In genomic region chr12:12356886-12357696, GRCh38 we compare ENCODE assay signal across 8 cellular contexts. TPM values are rescaled to one million over a fixed set of nuclear protein-coding genes. Genes with fewer than 3 reads are reported as not detected.
DNase-seq lines count a peak whose midpoint lies in the region; ATAC-seq, FAIRE-seq and TF ChIP-seq lines count a peak whose summit lies in the region.

TSS of gene BORCS5 (plus strand) at chr12:12357078. CDS start at chr12:12357452, 374 bp downstream.

- H3K9me2 ChIP-seq in Karpas-422 (replicated peaks; ENCODE audit: insufficient read depth, low read length), result no peaks in the 10 kb centered on the region

- H3K9me3 ChIP-seq in Karpas-422 (ENCODE audit: low read length), result no peaks in the 10 kb centered on the region
- no peaks in the 10 kb centered on the region for H3K9me3 ChIP-seq in esophagus muscularis mucosa

- no peak for TF ChIP-seq EP300 in esophagus muscularis mucosa (IDR thresholded peaks at IDR 0.05)

- H3K4me1 ChIP-seq in Karpas-422 (ENCODE audit: low read length) (peaks cover 20% of the 10 kb centered on the region), esophagus muscularis mucosa (peaks cover 13 to 24% (median 21%) of the 10 kb centered on the region in 4 donors)

- peak within 1 kb of the TSS; percentile 92 for H3K9ac ChIP-seq in Karpas-422 (ENCODE audit: low read length)

- peak; percentile 75 for FAIRE-seq in RCC 7860 (lab: Jason Lieb, UNC)

- intact Hi-C loops in esophagus muscularis mucosa (cut with DNase I), result loop anchor here (10.0 kb wide), 1 partner anchor 358 kb away; the partner anchor contains the start of gene CDKN1B

- H3K27me3 ChIP-seq in Karpas-422 (ENCODE audit: low read length) (no peaks in the 10 kb centered on the region), esophagus muscularis mucosa (no peaks in the 10 kb centered on the region)

- peaks cover 13% of the 10 kb centered on the region; the same call in 1 of the 2 replicates for H3K79me2 ChIP-seq in Karpas-422 (ENCODE audit: low read length)

- H3K4me3 ChIP-seq in Karpas-422 (ENCODE audit: low read length) (peak within 1 kb of the TSS; percentile 88), esophagus muscularis mucosa (peak within 1 kb of the TSS; percentile 75 to 96 (median 80))

- no peak for TF ChIP-seq CTCF in esophagus muscularis mucosa (IDR thresholded peaks at IDR 0.05)

- no peaks in the 10 kb centered on the region; the same call in 1 of the 2 replicates for H4K20me1 ChIP-seq in Karpas-422 (ENCODE audit: insufficient read depth, low read depth, low read length)

- H3K36me3 ChIP-seq in Karpas-422 (ENCODE audit: insufficient read depth, low read length) (no peaks in the 10 kb centered on the region), esophagus muscularis mucosa (peaks cover 0 to 6% (median 0%) of the 10 kb centered on the region in 4 donors)

- DNase-seq in Daoy (ENCODE audit: low read depth) (peak; percentile 90), Karpas-422 (peak; percentile 99), RCC 7860 (ENCODE audit: low spot score) (peak; percentile 83), activated T-helper 1 cell treated with Interleukin-2 at 50 U/mL for 16 hours (ENCODE audit: low read depth) (peak; percentile 98), esophagus muscularis mucosa (ENCODE audit: extremely low spot score) (peak; percentile 99), myocyte (ENCODE audit: low read depth) (peak; percentile 98)
- peak; percentile 97 for DNase-seq in stimulated activated CD8-positive, alpha-beta memory T cell treated with anti-CD3 and anti-CD28 coated beads, Interleukin-7, amount 100 ng/mL, for 48 hours (ENCODE audit: extremely low read depth in 1 of 2, low read depth in 1 of 2)

- ATAC-seq in GM21825 (IDR thresholded peaks at IDR 0.05; ENCODE audit: unreplicated experiment), result peak; percentile 92

- peak within 1 kb of the TSS; percentile 86 for H3K4me2 ChIP-seq in Karpas-422 (ENCODE audit: low read depth, low read length, poor library complexity, severe bottlenecking)

- WGBS in esophagus muscularis mucosa, result 0% methylated on average over 33 of the region's 70 CpGs

- peak within 1 kb of the TSS; percentile 82 for H3K27ac ChIP-seq in Karpas-422 (ENCODE audit: low read length)
- peak within 1 kb of the TSS; percentile 94 to 98 (median 98) for H3K27ac ChIP-seq in esophagus muscularis mucosa (replicated peaks in 1 of 4)

- TF ChIP-seq POLR2A in esophagus muscularis mucosa (IDR thresholded peaks at IDR 0.05; ENCODE audit: low read depth), result peak; percentile 95

- peak within 1 kb of the TSS; percentile 90 for H2AFZ ChIP-seq in Karpas-422 (ENCODE audit: low read length)

RNA-seq across cellular contexts. Expression of gene BORCS5, which starts in this region (rescaled TPM):
- total RNA-seq in Daoy (2014; rRNA removed; shearing (Covaris generic)), result 1.6 and 2.5 TPM in 2 replicates
- 6.4 and 10.0 TPM in 2 replicates for total RNA-seq in Karpas-422 (2014; rRNA removed; shearing (Covaris generic); ENCODE audit: low replicate concordance)
- 10 to 100 TPM; 16.5 to 25.0 (median 19.0) TPM for total RNA-seq in esophagus muscularis mucosa
- total RNA-seq in myocyte, result 15.7 and 15.8 TPM in 2 replicates
- 14.1 TPM for polyA plus RNA-seq in myocyte (2012)

Comparison
In these comparisons a context has a peak if more than half of its experiments do, and no peak if none do; other contexts are left out.
1. Peak in every context shown above with its lines: DNase-seq, ATAC-seq, H3K4me3 ChIP-seq and H3K27ac ChIP-seq.